14 cellular contexts compared by ENCODE assay signal in the genomic region with DNA sequence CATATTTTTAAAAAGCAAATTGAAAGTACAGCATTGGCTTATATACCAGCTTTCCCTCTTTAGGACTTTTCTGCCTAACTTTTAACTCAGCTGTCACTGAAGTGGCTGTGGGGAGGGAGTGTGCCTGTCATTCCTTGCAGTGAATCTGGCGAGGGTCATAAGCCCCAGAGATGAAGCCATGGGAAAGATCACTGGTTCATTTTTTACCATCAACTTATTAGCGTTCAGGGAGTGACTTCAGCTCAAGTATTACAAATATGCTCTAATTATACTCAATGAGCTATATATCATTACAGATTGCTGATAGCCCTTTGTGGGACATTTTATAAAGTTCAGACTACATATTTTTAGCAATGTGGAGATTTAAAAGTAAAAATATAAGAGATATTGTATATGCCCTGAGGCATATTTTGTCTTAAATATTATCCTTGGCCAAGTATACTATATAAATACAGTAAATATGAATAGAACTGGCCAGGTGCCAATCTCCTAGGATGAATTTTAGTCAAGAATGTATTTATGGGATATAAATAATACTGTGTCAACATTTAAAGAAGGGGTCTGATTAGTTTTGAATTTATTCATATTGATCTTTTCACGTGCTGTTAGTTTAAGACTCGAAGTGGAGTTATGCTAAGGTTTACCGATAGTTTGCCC. TPM values are rescaled to one million over a fixed set of nuclear protein-coding genes. Genes with fewer than 3 reads are reported as not detected.
DNase-seq lines count a peak whose midpoint lies in the region; ATAC-seq, FAIRE-seq and TF ChIP-seq lines count a peak whose summit lies in the region.
"Had no signal": no experiment of that assay in that cellular context is flagged by ENCODE, and none has a peak within 500 bp of the region (broad histone marks: within the 10 kb centered on the region; RNA-seq: fewer than 3 reads in every experiment).

No MANE protein-coding gene starts in this region.

- TF ChIP-seq RAD21 in A549 (conservative IDR thresholded peaks at IDR 0.05 in 1 of 2, IDR thresholded peaks at IDR 0.05 in 1 of 2) = no peak

- H3K79me2 ChIP-seq in endothelial cell of umbilical vein (ENCODE audit: control insufficient read depth, insufficient read depth, low read length) = no peaks in the 10 kb centered on the region

- H3K27me3 Mint-ChIP-seq in neural crest cell (ENCODE audit: low read depth) = peaks cover 31% of the 10 kb centered on the region
- peaks cover 0 to 15% of the 10 kb centered on the region in 2 donors for H3K27me3 Mint-ChIP-seq in effector memory CD8-positive, alpha-beta T cell

- FAIRE-seq in A549 (lab: Jason Lieb, UNC) (no peak), endothelial cell of umbilical vein (lab: Jason Lieb, UNC) (no peak), GM19239 (lab: Jason Lieb, UNC) (no peak)
- FAIRE-seq: H1 had no signal

- intact Hi-C loops in endothelial cell of umbilical vein (cut with micrococcal nuclease) = loop anchor here (2.0 to 5.0 kb wide), 6 partner anchors 149 to 978 kb away; no protein-coding TSS in a partner anchor

- peak overlapping the region; percentile 26 for H3K4me3 Mint-ChIP-seq in neural crest cell
- H3K4me3 Mint-ChIP-seq in effector memory CD8-positive, alpha-beta T cell = no peak overlapping the region
- H3K4me3 Mint-ChIP-seq: activated CD4-positive, alpha-beta memory T cell treated with anti-CD3 and anti-CD28 coated beads for 36 hours; naive thymus-derived CD4-positive, alpha-beta T cell had no signal

- 37% methylated on average over 5 of the region's 5 CpGs for WGBS in A549 (ENCODE audit: missing lambda C conversion rate)

- peak overlapping the region; percentile 96 for H3K9ac ChIP-seq in endothelial cell of umbilical vein (replicated peaks; ENCODE audit: extremely low read depth, insufficient read depth, low read length)
- H3K9ac ChIP-seq: KMS-11 had no signal

- TF ChIP-seq POLR2A in A549 (IDR thresholded peaks at IDR 0.05; ENCODE audit: low read length) = no peak
- TF ChIP-seq POLR2A in endothelial cell of umbilical vein (IDR thresholded peaks at IDR 0.05; ENCODE audit: low read depth, low read length) = no peak

- H2AFZ ChIP-seq in endothelial cell of umbilical vein (ENCODE audit: low read depth, low read length) = no peak overlapping the region

- DNase-seq in A549 (ENCODE audit: low read depth in 1 of 2, low spot score in 1 of 2) (no peak), NCI-H748 treated with DMSO at 0.1 percent for 48 hours (lab: John Stamatoyannopoulos, UW) (peak; percentile 11), endothelial cell of umbilical vein (ENCODE audit: low read depth, low spot score) (peak; percentile 59), neural crest cell (ENCODE audit: low read depth, low spot score) (no peak), GM20000 (ENCODE audit: low spot score) (no peak), GM19239 (ENCODE audit: insufficient read length, low spot score) (no peak), epidermal melanocyte (ENCODE audit: insufficient read length, low spot score) (no peak)
- DNase-seq in effector memory CD8-positive, alpha-beta T cell = no peak
- DNase-seq: activated CD4-positive, alpha-beta memory T cell treated with anti-CD3 and anti-CD28 coated beads for 36 hours; naive thymus-derived CD4-positive, alpha-beta T cell; stimulated activated naive CD4-positive, alpha-beta T cell treated with Interleukin-2 at 50 U/mL for 16 hours had no signal

- dilution Hi-C loops in endothelial cell of umbilical vein (cut with MboI; ENCODE audit: extremely low pct_ligation_motif_present, low sequenced_read_pairs) = no loop called here

- TF ChIP-seq CTCF in A549 (IDR thresholded peaks at IDR 0.05) = no peak
- no peak for TF ChIP-seq CTCF in endothelial cell of umbilical vein (IDR thresholded peaks at IDR 0.05; ENCODE audit: extremely low read depth in 1 of 2, insufficient read depth in 1 of 2, low read depth in 1 of 2, low read length in 2 of 2)
- TF ChIP-seq CTCF in neural crest cell (conservative IDR thresholded peaks at IDR 0.05) = no peak
- TF ChIP-seq CTCF in GM20000 (IDR thresholded peaks at IDR 0.05; ENCODE audit: extremely low read depth, missing control alignments) = no peak

- H3K4me3 ChIP-seq in A549 (peak overlapping the region; percentile 83), endothelial cell of umbilical vein (replicated peaks in 1 of 3; ENCODE audit: insufficient read depth in 1 of 3, low read depth in 1 of 3, low read length in 3 of 3) (peak overlapping the region in 2 of 3 experiments; percentile 20 to 95)

- H3K36me3 Mint-ChIP-seq in neural crest cell (ENCODE audit: low read depth) = no peaks in the 10 kb centered on the region
- peaks cover 8% of the 10 kb centered on the region for H3K36me3 Mint-ChIP-seq in effector memory CD8-positive, alpha-beta T cell (ENCODE audit: insufficient read depth)
- H3K36me3 Mint-ChIP-seq: activated CD4-positive, alpha-beta memory T cell treated with anti-CD3 and anti-CD28 coated beads for 36 hours; naive thymus-derived CD4-positive, alpha-beta T cell had no signal

- H3K4me2 ChIP-seq in A549 = peak overlapping the region; percentile 95
- peak overlapping the region; percentile 98 for H3K4me2 ChIP-seq in endothelial cell of umbilical vein (ENCODE audit: insufficient read depth, low read length)
- H3K4me2 ChIP-seq: KMS-11 had no signal

- H3K36me3 ChIP-seq in endothelial cell of umbilical vein (ENCODE audit: control insufficient read depth in 2 of 2, extremely low read depth in 1 of 2, insufficient read depth in 2 of 2, low read length in 2 of 2) = no peaks in the 10 kb centered on the region

- POLR2A ChIA-PET in A549 (lab: Yijun Ruan, JAX) (interaction anchor here (0.9 to 2.0 kb wide), 4 partner anchors 28 to 126 kb away, joined by 3 to 12 read pairs (median 5); no protein-coding TSS in a partner anchor), endothelial cell of umbilical vein (lab: Charles Lee) (interaction anchor here (1.6 kb wide), 1 partner anchor 8 kb away, joined by 3 read pairs; no protein-coding TSS in a partner anchor)

- peaks cover 28% of the 10 kb centered on the region for H3K4me1 Mint-ChIP-seq in neural crest cell
- peaks cover 20 to 28% of the 10 kb centered on the region in 2 donors for H3K4me1 Mint-ChIP-seq in effector memory CD8-positive, alpha-beta T cell (ENCODE audit: low read depth in 2 of 2)

- TF ChIP-seq EP300 in A549 (IDR thresholded peaks at IDR 0.05) = no peak

- no peaks in the 10 kb centered on the region for H3K9me3 Mint-ChIP-seq in neural crest cell
- no peaks in the 10 kb centered on the region for H3K9me3 Mint-ChIP-seq in effector memory CD8-positive, alpha-beta T cell
- H3K9me3 Mint-ChIP-seq: activated CD4-positive, alpha-beta memory T cell treated with anti-CD3 and anti-CD28 coated beads for 36 hours; naive thymus-derived CD4-positive, alpha-beta T cell had no signal

- H3K9me3 ChIP-seq in A549 = no peaks in the 10 kb centered on the region
- H3K9me3 ChIP-seq in endothelial cell of umbilical vein (replicated peaks; ENCODE audit: control insufficient read depth, insufficient read depth, low read length) = no peaks in the 10 kb centered on the region

- H4K20me1 ChIP-seq in endothelial cell of umbilical vein (replicated peaks; ENCODE audit: control insufficient read depth, extremely low read depth, insufficient read depth, low read length) = no peaks in the 10 kb centered on the region

- H3K27ac ChIP-seq in A549 = peak overlapping the region; percentile 96 to 97
- peak overlapping the region; percentile 20 for H3K27ac ChIP-seq in endothelial cell of umbilical vein (ENCODE audit: insufficient read depth, low read depth, low read length)
- H3K27ac ChIP-seq: C4-2B, KMS-11 had no signal

- H3K27me3 ChIP-seq in endothelial cell of umbilical vein (ENCODE audit: control insufficient read depth in 2 of 2, insufficient read depth in 2 of 2, low read length in 2 of 2) = no peaks in the 10 kb centered on the region

- no TSS peak for BruUV-seq in endothelial cell of umbilical vein (replicated peaks; lab: Mats Ljungman, UMichigan)

- CTCF ChIA-PET in A549 (lab: Yijun Ruan, JAX) (interaction anchor here (0.9 to 2.0 kb wide), 7 partner anchors 12 to 1312 kb away, joined by 3 to 5 read pairs (median 4); no protein-coding TSS in a partner anchor), endothelial cell of umbilical vein (lab: Charles Lee) (interaction anchor here (0.8 to 2.2 kb wide), 5 partner anchors 9 to 717 kb away, joined by 3 to 9 read pairs (median 5); no protein-coding TSS in a partner anchor)

- no peak overlapping the region for H3K27ac Mint-ChIP-seq in neural crest cell (ENCODE audit: unreplicated experiment)
- H3K27ac Mint-ChIP-seq in effector memory CD8-positive, alpha-beta T cell = no peak overlapping the region
- H3K27ac Mint-ChIP-seq: activated CD4-positive, alpha-beta memory T cell treated with anti-CD3 and anti-CD28 coated beads for 36 hours; naive thymus-derived CD4-positive, alpha-beta T cell had no signal

- H3K4me1 ChIP-seq in A549 (peaks cover 59% of the 10 kb centered on the region), endothelial cell of umbilical vein (ENCODE audit: control insufficient read depth, extremely low read depth, insufficient read depth, low read length) (peaks cover 39% of the 10 kb centered on the region)

- no peak for ATAC-seq in A549
- ATAC-seq in effector memory CD8-positive, alpha-beta T cell (replicated peaks) = no peak
- ATAC-seq: naive thymus-derived CD4-positive, alpha-beta T cell had no signal

- H3K9me1 ChIP-seq in endothelial cell of umbilical vein (replicated peaks; ENCODE audit: control insufficient read depth, extremely low read depth, insufficient read depth, low read length) = no peaks in the 10 kb centered on the region

TF ChIP-seq in A549, 52 proteins besides CTCF, POLR2A, EP300 and RAD21 (continues in another document):
- no peak for TF ChIP-seq MAZ (IDR thresholded peaks at IDR 0.05; ENCODE audit: borderline replicate concordance, low read depth, low read length)

TF ChIP-seq in endothelial cell of umbilical vein, 7 proteins besides CTCF, POLR2A, EP300 and RAD21 (continues in another document):
- TF ChIP-seq JUN (IDR thresholded peaks at IDR 0.05; ENCODE audit: borderline replicate concordance, insufficient read depth, insufficient read length, low read depth) = no peak

RNA-seq across cellular contexts. Expression of gene TGFB2, which starts 4.4 kb away (rescaled TPM):
- polyA plus RNA-seq in A549 (2011; rRNA removed) (65.8 and 67.6 TPM in 2 replicates), A549 (2017; fragmentation: RNase III; extraction: RNeasy Plus Mini Kit Qiagen cat#74134 plus additional on column Dnase treatment) (29.7 to 40.6 TPM (median 34.0 TPM) in 3 replicates), endothelial cell of umbilical vein (21.2 TPM in 2 replicates)
- polyA plus RNA-seq in A549 (2012; cell fraction: cytosol; rRNA removed) = 7.8 and 9.4 TPM in 2 replicates
- polyA plus RNA-seq in A549 (2012; cell fraction: nucleus; rRNA removed) = 9.4 and 13.3 TPM in 2 replicates
- polyA minus RNA-seq in A549 (2011; rRNA and poly(A)+ RNA removed) = 33.4 and 43.9 TPM in 2 replicates
- total RNA-seq in endothelial cell of umbilical vein (31.5 and 43.5 TPM in 2 replicates), neural crest cell (11.4 and 14.0 TPM in 2 replicates)
- 19.7 and 27.7 TPM in 2 replicates for polyA plus RNA-seq in endothelial cell of umbilical vein (2011; cell fraction: cytosol; rRNA removed)
- polyA plus RNA-seq in endothelial cell of umbilical vein (2011; cell fraction: nucleus; rRNA removed) = 30.8 and 39.2 TPM in 2 replicates
- polyA plus RNA-seq in endothelial cell of umbilical vein (2012) = 56.7 and 63.7 TPM in 2 replicates
- 62.2 and 63.2 TPM in 2 replicates for polyA minus RNA-seq in endothelial cell of umbilical vein
- polyA minus RNA-seq in endothelial cell of umbilical vein (2011; cell fraction: cytosol; rRNA and poly(A)+ RNA removed) = not detected
- polyA minus RNA-seq in endothelial cell of umbilical vein (2011; cell fraction: nucleus; rRNA and poly(A)+ RNA removed) = 60.3 and 100 TPM in 2 replicates
- total RNA-seq: activated CD4-positive, alpha-beta memory T cell treated with anti-CD3 and anti-CD28 coated beads for 36 hours; naive thymus-derived CD4-positive, alpha-beta T cell had no signal
- polyA plus RNA-seq: naive thymus-derived CD4-positive, alpha-beta T cell had no signal

Comparison
In these comparisons a context has a peak if more than half of its experiments do, and no peak if none do; other contexts are left out.
1. DNase-seq: peak in NCI-H748 treated with DMSO at 0.1 percent for 48 hours (single experiment) and endothelial cell of umbilical vein (single experiment); none in A549 (0 of 2), neural crest cell (single experiment), GM20000 (single experiment), effector memory CD8-positive, alpha-beta T cell (0 of 3), GM19239 (single experiment) and epidermal melanocyte (single experiment).